In the genomic region with DNA sequence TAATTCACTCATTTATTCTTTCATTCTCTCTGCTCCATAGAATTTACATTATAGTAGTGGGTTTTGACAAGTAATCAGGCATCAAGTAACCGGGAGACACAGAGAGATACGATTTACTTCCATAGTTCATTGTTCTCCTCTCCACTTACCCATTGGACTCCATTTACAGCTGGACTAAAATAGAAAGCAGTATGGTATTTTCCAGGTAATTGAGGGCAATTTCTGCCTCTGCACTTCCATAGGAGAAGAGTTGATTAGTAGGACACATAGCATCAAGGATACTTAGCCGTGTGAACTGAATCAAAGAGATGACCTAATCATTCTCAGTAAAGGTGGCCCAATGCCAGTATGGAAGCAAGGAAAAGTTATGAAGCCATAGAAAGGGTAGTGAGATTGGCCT, we compare ENCODE assay signal across 19 cellular contexts.
DNase-seq lines count a peak whose midpoint lies in the region; ATAC-seq, FAIRE-seq and TF ChIP-seq lines count a peak whose summit lies in the region.
"Had no signal": no experiment of that assay in that cellular context is flagged by ENCODE, and none has a peak within 500 bp of the region (broad histone marks: within the 10 kb centered on the region; RNA-seq: fewer than 3 reads in every experiment).

No MANE protein-coding gene starts in this region.

- TF ChIP-seq CTCF in WERI-Rb-1 (IDR thresholded peaks at IDR 0.05; ENCODE audit: low read depth, low read length) (no peak), nephron progenitor cell (IDR thresholded peaks at IDR 0.05) (no peak)

- H3K9me3 Mint-ChIP-seq in nephron progenitor cell = no peaks in the 10 kb centered on the region

- peak overlapping the region; percentile 59 for H3K27ac ChIP-seq in WERI-Rb-1
- H3K27ac ChIP-seq: BLaER1 treated with 17β-estradiol and CSF1 and Interleukin-3, amounts not matched to agents 10 nM and 100 nM; GM23248; HL-60 had no signal

- no peak overlapping the region for H3K4me3 Mint-ChIP-seq in nephron progenitor cell
- H3K4me3 Mint-ChIP-seq: CD4-positive, CD25-positive, alpha-beta regulatory T cell had no signal

- H3K27me3 ChIP-seq in WERI-Rb-1 (ENCODE audit: insufficient read depth, low read depth, severe bottlenecking) = no peaks in the 10 kb centered on the region
- H3K27me3 ChIP-seq: BLaER1 treated with 17β-estradiol and CSF1 and Interleukin-3, amounts not matched to agents 10 nM and 100 nM had no signal

- H3K4me1 Mint-ChIP-seq in nephron progenitor cell = peaks cover 19% of the 10 kb centered on the region
- H3K4me1 Mint-ChIP-seq: CD4-positive, CD25-positive, alpha-beta regulatory T cell had no signal

- FAIRE-seq in GM12891 (lab: Jason Lieb, UNC) = no peak
- FAIRE-seq: H54 had no signal

- ATAC-seq in GM19328 (IDR thresholded peaks at IDR 0.05; ENCODE audit: unreplicated experiment) = no peak
- no peak for ATAC-seq in GM18517 (IDR thresholded peaks at IDR 0.05; ENCODE audit: unreplicated experiment)
- ATAC-seq: HCT116 had no signal

- H3K27me3 Mint-ChIP-seq in nephron progenitor cell (ENCODE audit: low read depth, poor library complexity) = no peaks in the 10 kb centered on the region

- peak overlapping the region; percentile 41 for H3K27ac Mint-ChIP-seq in nephron progenitor cell
- H3K27ac Mint-ChIP-seq: CD4-positive, CD25-positive, alpha-beta regulatory T cell had no signal

- DNase-seq in NCI-H2227 (lab: John Stamatoyannopoulos, UW; ENCODE audit: unreplicated experiment) (peak; percentile 1), NCI-H2227 treated with DMSO at 0.1 percent for 48 hours (lab: John Stamatoyannopoulos, UW) (no peak), WERI-Rb-1 (no peak), nephron progenitor cell (no peak), GM12891 (ENCODE audit: insufficient read length, low spot score) (no peak)
- DNase-seq: ACHN; Calu3; CD4-positive, CD25-positive, alpha-beta regulatory T cell; DMS153; DMS79 treated with DMSO at 0.1 percent for 48 hours; EL; GDM1; GM23248 had no signal

- H3K9me3 ChIP-seq in WERI-Rb-1 (ENCODE audit: severe bottlenecking) = no peaks in the 10 kb centered on the region
- H3K9me3 ChIP-seq: BLaER1 treated with 17β-estradiol and CSF1 and Interleukin-3, amounts not matched to agents 10 nM and 100 nM had no signal

- H3K36me3 Mint-ChIP-seq in nephron progenitor cell (ENCODE audit: low read depth) = no peaks in the 10 kb centered on the region
- H3K36me3 Mint-ChIP-seq: CD4-positive, CD25-positive, alpha-beta regulatory T cell had no signal

- H3K4me3 ChIP-seq in WERI-Rb-1 (ENCODE audit: low read depth, low read length) = no peak overlapping the region
- H3K4me3 ChIP-seq: BLaER1 treated with 17β-estradiol and CSF1 and Interleukin-3, amounts not matched to agents 10 nM and 100 nM; GM23248 had no signal

- no peak for TF ChIP-seq POLR2A in GM12891 (IDR thresholded peaks at IDR 0.05; ENCODE audit: low read depth, low read length)

- H3K36me3 ChIP-seq in WERI-Rb-1 = no peaks in the 10 kb centered on the region
- H3K36me3 ChIP-seq: BLaER1 treated with 17β-estradiol and CSF1 and Interleukin-3, amounts not matched to agents 10 nM and 100 nM had no signal

TF ChIP-seq in GM12891, 5 proteins besides CTCF, POLR2A, EP300 and RAD21:
- TF ChIP-seq SPI1 (IDR thresholded peaks at IDR 0.05; ENCODE audit: low read depth, low read length) (no peak), TAF1 (IDR thresholded peaks at IDR 0.05; ENCODE audit: low read depth, low read length) (no peak), POLR2AphosphoS5 (IDR thresholded peaks at IDR 0.05; ENCODE audit: low read depth, low read length) (no peak), POU2F2 (IDR thresholded peaks at IDR 0.05; ENCODE audit: low read depth, low read length) (no peak), PAX5 (IDR thresholded peaks at IDR 0.05; ENCODE audit: insufficient read depth, low read length, severe bottlenecking) (no peak)
TF ChIP-seq in GM12891: peak in this region for 0.
